ENCODE assay signal across 3 cellular contexts in the genomic region with DNA sequence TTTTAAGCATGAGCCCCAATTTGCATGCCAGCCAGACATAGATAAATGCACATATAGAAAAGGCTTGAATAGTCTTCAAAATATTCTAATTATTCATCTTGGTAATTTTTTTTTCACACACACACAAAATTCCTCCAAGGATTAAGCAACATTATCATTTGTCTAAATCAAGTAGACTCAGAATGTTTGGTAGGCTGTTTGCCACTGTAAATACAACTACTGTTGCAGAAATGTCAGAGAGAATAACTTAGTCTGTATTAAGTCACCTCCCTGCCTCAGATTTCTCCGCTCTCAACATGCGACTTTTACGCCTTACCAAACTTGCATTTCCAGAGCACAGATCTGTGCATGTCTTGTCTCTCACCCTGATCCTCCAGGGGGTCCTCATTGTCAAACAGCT.
"Had no signal": no experiment of that assay in that cellular context is flagged by ENCODE, and none has a peak within 500 bp of the region (broad histone marks: within the 10 kb centered on the region; RNA-seq: fewer than 3 reads in every experiment).

No MANE protein-coding gene starts in this region.

- H3K4me3 ChIP-seq: GM12878 had no signal

- DNase-seq: GDM1, GF-D8 had no signal

- ATAC-seq: GM12878 had no signal
